17 cellular contexts compared by ENCODE assay signal in the genomic region with DNA sequence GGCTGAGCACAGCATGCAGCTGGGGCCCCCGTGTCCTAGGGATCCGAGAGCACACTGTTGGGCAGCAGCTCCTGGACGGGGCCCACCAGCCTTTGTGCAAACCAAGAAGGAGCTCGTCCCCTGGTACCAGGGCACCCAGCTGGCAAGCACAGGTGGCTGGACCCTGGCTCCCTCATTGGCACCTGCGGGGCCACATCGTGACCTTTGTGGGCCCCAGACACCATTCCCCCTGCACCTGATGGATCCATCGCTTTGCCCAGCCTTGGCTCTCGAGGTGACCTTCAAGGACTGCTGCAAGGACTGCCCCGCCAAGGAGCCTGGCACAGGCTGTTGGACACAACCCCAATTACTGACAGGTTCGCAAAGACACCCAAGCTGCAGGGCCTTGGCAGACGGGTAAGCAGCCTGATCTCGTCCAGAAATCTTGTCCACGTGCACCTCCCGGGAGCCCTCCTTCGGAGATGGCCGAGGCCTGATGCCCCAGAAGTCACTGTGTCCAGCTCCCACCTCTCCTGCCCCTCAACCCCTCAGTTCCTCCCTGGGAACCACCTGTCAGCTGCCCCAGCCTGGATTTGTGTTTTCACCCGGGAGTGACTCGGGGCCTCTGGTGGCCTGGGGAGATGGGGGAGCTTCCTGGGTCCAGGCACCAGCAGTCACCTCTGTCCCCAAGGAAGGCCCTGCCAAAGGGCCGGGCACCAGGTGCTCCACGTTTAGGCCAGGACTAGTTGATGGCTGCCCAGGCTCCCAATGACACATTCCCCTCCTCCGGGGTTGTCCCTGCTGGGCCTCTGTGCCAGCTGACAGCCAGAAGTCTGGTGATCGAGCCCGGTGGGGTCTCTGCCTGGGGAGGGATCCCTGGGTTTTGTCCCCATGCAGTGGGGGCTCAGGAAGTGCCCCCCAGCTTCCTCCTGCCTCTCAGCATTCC.
"Had no signal": no experiment of that assay in that cellular context is flagged by ENCODE, and none has a peak within 500 bp of the region (broad histone marks: within the 10 kb centered on the region; RNA-seq: fewer than 3 reads in every experiment).

No MANE protein-coding gene starts in this region.

- H3K27ac ChIP-seq: brain microvascular endothelial cell, epithelial cell of prostate, neural progenitor cell, parathyroid adenoma, skin epidermis, tibial artery, uterus had no signal

- DNase-seq: activated CD4-positive, alpha-beta T cell treated with anti-CD3 and anti-CD28 coated beads, Interleukin-2, amount 50 U/mL, for 1 hour; activated CD8-positive, alpha-beta memory T cell treated with anti-CD3 and anti-CD28 coated beads for 24 hours; activated T-cell treated with anti-CD3 and anti-CD28 coated beads for 4 hours; brain microvascular endothelial cell; dermis blood vessel endothelial cell; foreskin melanocyte; left colon; midbrain; stimulated activated CD4-positive, alpha-beta T cell treated with anti-CD3 and anti-CD28 coated beads, Interleukin-4, amount 100 ng/mL, for 24 hours; stimulated activated naive CD4-positive, alpha-beta T cell; tibial artery; uterus had no signal

- H3K9me3 ChIP-seq: tibial artery, uterus had no signal

- H3K4me2 ChIP-seq: neural progenitor cell had no signal

- H3K36me3 ChIP-seq: brain microvascular endothelial cell, neural progenitor cell, tibial artery, uterus had no signal

- H3K9ac ChIP-seq: neural progenitor cell, parathyroid adenoma had no signal

- H3K4me1 ChIP-seq: parathyroid adenoma, uterus had no signal

- H3K27me3 ChIP-seq: brain microvascular endothelial cell, neural progenitor cell, uterus had no signal

- H3K4me3 ChIP-seq: lung, neural progenitor cell, skin epidermis, tibial artery, uterus had no signal
